In the genomic region with DNA sequence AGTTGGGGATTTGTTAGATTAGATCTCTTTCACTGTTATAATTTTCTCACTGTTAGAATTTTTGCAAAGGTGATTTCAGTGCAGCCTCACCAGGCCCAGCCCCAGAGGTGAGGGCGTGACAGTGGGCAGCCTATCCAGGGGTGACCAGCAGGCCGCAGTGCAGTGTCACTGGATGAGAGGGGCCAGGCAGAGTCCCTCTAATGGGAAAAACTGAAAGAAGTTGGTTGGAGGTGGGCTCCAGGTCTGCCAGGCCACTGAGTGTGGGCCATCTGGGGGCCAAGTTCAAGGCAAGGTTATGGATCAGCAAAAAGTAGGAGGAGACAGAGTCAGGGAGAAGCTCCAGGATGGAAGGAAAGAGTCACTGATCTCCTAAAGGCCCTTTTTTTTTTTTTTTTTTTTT, we compare ENCODE assay signal across 21 cellular contexts.
A peak's percentile ranks its signal among the peaks of the same experiment; 100 is the strongest.
DNase-seq lines count a peak whose midpoint lies in the region; ATAC-seq and TF ChIP-seq lines count a peak whose summit lies in the region.
"Had no signal": no experiment of that assay in that cellular context is flagged by ENCODE, and none has a peak within 500 bp of the region (broad histone marks: within the 10 kb centered on the region; RNA-seq: fewer than 3 reads in every experiment).

No MANE protein-coding gene starts in this region.

- H3K4me3 ChIP-seq in mammary epithelial cell (replicated peaks in 1 of 3; ENCODE audit: insufficient read depth in 1 of 3, low read depth in 2 of 3, low read length in 3 of 3): no peak overlapping the region
- H3K4me3 ChIP-seq: colonic mucosa, ovary had no signal

- H3K79me2 ChIP-seq in mammary epithelial cell (ENCODE audit: insufficient read depth, low read length): no peaks in the 10 kb centered on the region

- BruUV-seq in mammary epithelial cell (replicated peaks; lab: Mats Ljungman, UMichigan): no TSS peak

- no peaks in the 10 kb centered on the region for H3K36me3 Mint-ChIP-seq in natural killer cell
- no peaks in the 10 kb centered on the region for H3K36me3 Mint-ChIP-seq in natural killer cell treated with Interleukin-12 subunit alpha and Interleukin-12 subunit beta and Interleukin-15 and Interleukin-18, amount 100 ng/mL, for 72 hours
- H3K36me3 Mint-ChIP-seq in WTC11: no peaks in the 10 kb centered on the region
- H3K36me3 Mint-ChIP-seq: brain; CD4-positive, alpha-beta memory T cell; memory B cell had no signal

- ATAC-seq in natural killer cell (no peak), WTC11 (peak; percentile 92)
- ATAC-seq in natural killer cell treated with Interleukin-12 subunit alpha and Interleukin-12 subunit beta and Interleukin-15 and Interleukin-18, amount 100 ng/mL, for 72 hours: no peak
- no peak for ATAC-seq in activated CD4-positive, CD25-positive, alpha-beta regulatory T cell treated with anti-CD3 and anti-CD28 coated beads, Interleukin-2, amount 50 U/mL, for 24 hours
- ATAC-seq: sciatic nerve had no signal

- peak; percentile 9 for DNase-seq in natural killer cell
- no peak for DNase-seq in natural killer cell treated with Interleukin-12 subunit alpha and Interleukin-12 subunit beta and Interleukin-15 and Interleukin-18, amount 100 ng/mL, for 72 hours (ENCODE audit: low spot score)
- peak; percentile 47 for DNase-seq in WTC11 (ENCODE audit: low spot score)
- peak; percentile 61 for DNase-seq in islet precursor cell
- no peak for DNase-seq in mammary epithelial cell
- DNase-seq in NOMO-1 treated with DMSO at 0.1 percent for 48 hours (lab: John Stamatoyannopoulos, UW; ENCODE audit: unreplicated experiment): no peak
- DNase-seq: activated CD4-positive, alpha-beta T cell treated with anti-CD3 and anti-CD28 coated beads, Interleukin-2, amount 50 U/mL, for 1 hour; activated gamma-delta T cell; CD4-positive, alpha-beta memory T cell; colonic mucosa; DMS79 treated with DMSO at 0.1 percent for 48 hours; foreskin melanocyte; hippocampal formation; naive B cell; NCI-H2029 treated with DMSO at 0.1 percent for 48 hours; ovary; SHP77 treated with DMSO at 0.1 percent for 48 hours had no signal

- no peak overlapping the region for H3K4me3 Mint-ChIP-seq in natural killer cell
- H3K4me3 Mint-ChIP-seq in natural killer cell treated with Interleukin-12 subunit alpha and Interleukin-12 subunit beta and Interleukin-15 and Interleukin-18, amount 100 ng/mL, for 72 hours: no peak overlapping the region
- no peak overlapping the region for H3K4me3 Mint-ChIP-seq in WTC11
- H3K4me3 Mint-ChIP-seq: brain; CD4-positive, alpha-beta memory T cell; memory B cell; naive B cell had no signal

- H2AFZ ChIP-seq in mammary epithelial cell (ENCODE audit: low read depth, low read length): no peak overlapping the region

- H3K9me3 Mint-ChIP-seq in natural killer cell: no peaks in the 10 kb centered on the region
- no peaks in the 10 kb centered on the region for H3K9me3 Mint-ChIP-seq in natural killer cell treated with Interleukin-12 subunit alpha and Interleukin-12 subunit beta and Interleukin-15 and Interleukin-18, amount 100 ng/mL, for 72 hours
- no peaks in the 10 kb centered on the region for H3K9me3 Mint-ChIP-seq in WTC11
- H3K9me3 Mint-ChIP-seq: CD4-positive, alpha-beta memory T cell; memory B cell had no signal

- intact Hi-C loops in natural killer cell (cut with micrococcal nuclease) (no loop called here), mammary epithelial cell (cut with micrococcal nuclease) (no loop called here)

- no peak overlapping the region for H3K9ac ChIP-seq in mammary epithelial cell (ENCODE audit: insufficient read depth, low read length)

- CTCF ChIA-PET in WTC11 (lab: Charles Lee) (interaction anchor here (0.6 kb wide), 1 partner anchor 36 kb away, joined by 3 read pairs; no protein-coding TSS in a partner anchor), mammary epithelial cell (lab: Charles Lee; ENCODE audit: low non-redundant PET) (no interaction called here)

- no peak overlapping the region for H3K27ac Mint-ChIP-seq in natural killer cell
- no peak overlapping the region for H3K27ac Mint-ChIP-seq in natural killer cell treated with Interleukin-12 subunit alpha and Interleukin-12 subunit beta and Interleukin-15 and Interleukin-18, amount 100 ng/mL, for 72 hours
- H3K27ac Mint-ChIP-seq in WTC11: peak overlapping the region; percentile 74; the same call in 1 of the 2 replicates
- H3K27ac Mint-ChIP-seq: brain; CD4-positive, alpha-beta memory T cell; memory B cell had no signal

- H3K4me1 Mint-ChIP-seq in natural killer cell (no peaks in the 10 kb centered on the region), WTC11 (no peaks in the 10 kb centered on the region)
- H3K4me1 Mint-ChIP-seq in natural killer cell treated with Interleukin-12 subunit alpha and Interleukin-12 subunit beta and Interleukin-15 and Interleukin-18, amount 100 ng/mL, for 72 hours (ENCODE audit: low read depth in 2 of 2): no peaks in the 10 kb centered on the region
- H3K4me1 Mint-ChIP-seq: brain, memory B cell, naive B cell had no signal

- H3K9me3 ChIP-seq in mammary epithelial cell (replicated peaks; ENCODE audit: insufficient read depth, low read length): peaks cover 12% of the 10 kb centered on the region
- H3K9me3 ChIP-seq: colonic mucosa, ovary had no signal

- H4K20me1 ChIP-seq in mammary epithelial cell (ENCODE audit: insufficient read depth, low read length): no peaks in the 10 kb centered on the region

- H3K4me1 ChIP-seq in mammary epithelial cell (ENCODE audit: insufficient read depth, low read length): no peaks in the 10 kb centered on the region
- H3K4me1 ChIP-seq: colonic mucosa had no signal

- POLR2A ChIA-PET in WTC11 (lab: Charles Lee): no interaction called here

- in situ Hi-C loops in mammary epithelial cell (cut with MboI; ENCODE audit: low sequenced_read_pairs in 2 of 2): no loop called here

- H3K27ac ChIP-seq in mammary epithelial cell (ENCODE audit: insufficient read depth, low read depth, low read length): no peak overlapping the region
- H3K27ac ChIP-seq: colonic mucosa, ovary had no signal

- TF ChIP-seq CTCF in natural killer cell (IDR thresholded peaks at IDR 0.05) (no peak), WTC11 (IDR thresholded peaks at IDR 0.05) (no peak), mammary epithelial cell (conservative IDR thresholded peaks at IDR 0.05 in 1 of 2, IDR thresholded peaks at IDR 0.05 in 1 of 2; ENCODE audit: extremely low read depth in 1 of 2, insufficient read depth in 1 of 2, low read depth in 1 of 2, low read length in 2 of 2) (no peak)

- dilution Hi-C loops in mammary epithelial cell (cut with HindIII; ENCODE audit: low sequenced_read_pairs): no loop called here

- H3K4me2 ChIP-seq in mammary epithelial cell (ENCODE audit: insufficient read depth, low read depth, low read length): no peak overlapping the region

- no peaks in the 10 kb centered on the region for H3K27me3 ChIP-seq in mammary epithelial cell (ENCODE audit: insufficient read depth, low read length)
- H3K27me3 ChIP-seq: colonic mucosa, ovary had no signal

- WGBS in mammary epithelial cell (ENCODE audit: low coverage, missing lambda C conversion rate): 73% methylated on average over 2 of the region's 2 CpGs

- no peaks in the 10 kb centered on the region for H3K36me3 ChIP-seq in mammary epithelial cell (ENCODE audit: insufficient read depth, low read length)
- H3K36me3 ChIP-seq: colonic mucosa, ovary had no signal

- peaks cover 0 to 5% of the 10 kb centered on the region in 2 donors for H3K27me3 Mint-ChIP-seq in natural killer cell (ENCODE audit: low read depth in 2 of 2)
- peaks cover 0 to under 1% of the 10 kb centered on the region in 2 donors for H3K27me3 Mint-ChIP-seq in natural killer cell treated with Interleukin-12 subunit alpha and Interleukin-12 subunit beta and Interleukin-15 and Interleukin-18, amount 100 ng/mL, for 72 hours
- no peaks in the 10 kb centered on the region for H3K27me3 Mint-ChIP-seq in WTC11 (ENCODE audit: low read depth)
- H3K27me3 Mint-ChIP-seq: brain, naive B cell had no signal

TF ChIP-seq in WTC11, 78 proteins besides CTCF, POLR2A, EP300 and RAD21 (continues in another document):
- TF ChIP-seq, protein P1, sequence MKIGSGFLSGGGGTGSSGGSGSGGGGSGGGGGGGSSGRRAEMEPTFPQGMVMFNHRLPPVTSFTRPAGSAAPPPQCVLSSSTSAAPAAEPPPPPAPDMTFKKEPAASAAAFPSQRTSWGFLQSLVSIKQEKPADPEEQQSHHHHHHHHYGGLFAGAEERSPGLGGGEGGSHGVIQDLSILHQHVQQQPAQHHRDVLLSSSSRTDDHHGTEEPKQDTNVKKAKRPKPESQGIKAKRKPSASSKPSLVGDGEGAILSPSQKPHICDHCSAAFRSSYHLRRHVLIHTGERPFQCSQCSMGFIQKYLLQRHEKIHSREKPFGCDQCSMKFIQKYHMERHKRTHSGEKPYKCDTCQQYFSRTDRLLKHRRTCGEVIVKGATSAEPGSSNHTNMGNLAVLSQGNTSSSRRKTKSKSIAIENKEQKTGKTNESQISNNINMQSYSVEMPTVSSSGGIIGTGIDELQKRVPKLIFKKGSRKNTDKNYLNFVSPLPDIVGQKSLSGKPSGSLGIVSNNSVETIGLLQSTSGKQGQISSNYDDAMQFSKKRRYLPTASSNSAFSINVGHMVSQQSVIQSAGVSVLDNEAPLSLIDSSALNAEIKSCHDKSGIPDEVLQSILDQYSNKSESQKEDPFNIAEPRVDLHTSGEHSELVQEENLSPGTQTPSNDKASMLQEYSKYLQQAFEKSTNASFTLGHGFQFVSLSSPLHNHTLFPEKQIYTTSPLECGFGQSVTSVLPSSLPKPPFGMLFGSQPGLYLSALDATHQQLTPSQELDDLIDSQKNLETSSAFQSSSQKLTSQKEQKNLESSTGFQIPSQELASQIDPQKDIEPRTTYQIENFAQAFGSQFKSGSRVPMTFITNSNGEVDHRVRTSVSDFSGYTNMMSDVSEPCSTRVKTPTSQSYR (CRISPR knock-in tag; IDR thresholded peaks at IDR 0.05): no peak
- TF ChIP-seq FOXJ3 (CRISPR knock-in tag; IDR thresholded peaks at IDR 0.05; ENCODE audit: borderline replicate concordance) (no peak), JAZF1 (CRISPR knock-in tag; IDR thresholded peaks at IDR 0.05) (no peak), RORB (CRISPR knock-in tag; IDR thresholded peaks at IDR 0.05) (no peak), CBFB (CRISPR knock-in tag; IDR thresholded peaks at IDR 0.05; ENCODE audit: low read depth) (no peak)
- TF ChIP-seq, protein P2, sequence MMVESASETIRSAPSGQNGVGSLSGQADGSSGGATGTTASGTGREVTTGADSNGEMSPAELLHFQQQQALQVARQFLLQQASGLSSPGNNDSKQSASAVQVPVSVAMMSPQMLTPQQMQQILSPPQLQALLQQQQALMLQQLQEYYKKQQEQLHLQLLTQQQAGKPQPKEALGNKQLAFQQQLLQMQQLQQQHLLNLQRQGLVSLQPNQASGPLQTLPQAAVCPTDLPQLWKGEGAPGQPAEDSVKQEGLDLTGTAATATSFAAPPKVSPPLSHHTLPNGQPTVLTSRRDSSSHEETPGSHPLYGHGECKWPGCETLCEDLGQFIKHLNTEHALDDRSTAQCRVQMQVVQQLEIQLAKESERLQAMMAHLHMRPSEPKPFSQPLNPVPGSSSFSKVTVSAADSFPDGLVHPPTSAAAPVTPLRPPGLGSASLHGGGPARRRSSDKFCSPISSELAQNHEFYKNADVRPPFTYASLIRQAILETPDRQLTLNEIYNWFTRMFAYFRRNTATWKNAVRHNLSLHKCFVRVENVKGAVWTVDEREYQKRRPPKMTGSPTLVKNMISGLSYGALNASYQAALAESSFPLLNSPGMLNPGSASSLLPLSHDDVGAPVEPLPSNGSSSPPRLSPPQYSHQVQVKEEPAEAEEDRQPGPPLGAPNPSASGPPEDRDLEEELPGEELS (CRISPR knock-in tag; IDR thresholded peaks at IDR 0.05): no peak

Comparison
In these comparisons a context has a peak if more than half of its experiments do, and no peak if none do; other contexts are left out.
1. DNase-seq: peak in natural killer cell (single experiment), WTC11 (single experiment) and islet precursor cell (single experiment); none in natural killer cell treated with Interleukin-12 subunit alpha and Interleukin-12 subunit beta and Interleukin-15 and Interleukin-18, amount 100 ng/mL, for 72 hours (single experiment), mammary epithelial cell (single experiment) and NOMO-1 treated with DMSO at 0.1 percent for 48 hours (single experiment).